10 cellular contexts compared by ENCODE assay signal in the genomic region with DNA sequence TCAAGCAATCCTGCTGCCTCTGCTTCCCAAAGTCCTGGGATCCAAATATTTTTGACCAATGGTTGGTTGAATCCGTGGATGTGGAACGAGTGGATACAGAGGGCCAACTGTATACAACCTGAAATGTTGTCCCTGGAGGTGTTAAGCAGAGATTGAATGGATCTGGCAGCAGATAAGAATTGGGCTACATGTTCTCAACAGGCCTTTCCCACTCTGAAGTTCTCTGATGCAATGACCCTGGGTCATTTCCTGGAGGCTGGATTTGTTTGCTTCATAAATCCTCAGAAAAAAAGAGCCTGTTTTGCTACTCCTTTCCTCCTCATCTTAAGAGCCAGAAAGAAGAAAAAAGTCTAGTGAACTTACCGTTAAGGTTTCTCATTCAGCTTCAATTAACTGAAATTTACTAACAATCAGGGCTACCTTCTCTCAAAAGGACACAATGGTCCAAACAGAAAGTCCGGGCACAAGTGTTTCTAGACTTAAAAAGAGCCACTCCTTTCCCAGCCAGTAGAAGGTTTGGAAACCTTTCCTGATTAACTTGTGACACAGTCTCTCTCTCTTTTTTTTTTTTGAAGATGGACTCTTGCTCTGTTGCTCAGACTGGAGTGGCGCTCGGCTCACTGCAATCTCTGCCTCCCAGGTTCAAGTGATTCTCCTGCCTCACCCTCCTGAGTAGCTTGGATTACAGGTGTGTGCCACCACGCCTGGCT. TPM values are rescaled to one million over a fixed set of nuclear protein-coding genes. Genes with fewer than 3 reads are reported as not detected.
DNase-seq lines count a peak whose midpoint lies in the region; ATAC-seq, FAIRE-seq and TF ChIP-seq lines count a peak whose summit lies in the region.
"Had no signal": no experiment of that assay in that cellular context is flagged by ENCODE, and none has a peak within 500 bp of the region (broad histone marks: within the 10 kb centered on the region; RNA-seq: fewer than 3 reads in every experiment).

No MANE protein-coding gene starts in this region.

- no peak overlapping the region for H3K4me3 ChIP-seq in MG63
- H3K4me3 ChIP-seq: K562 had no signal

- no peaks in the 10 kb centered on the region for H3K27me3 ChIP-seq in MG63

- TF ChIP-seq CTCF in activated CD8-positive, alpha-beta T cell treated with anti-CD3 and anti-CD28 coated beads for 36 hours (IDR thresholded peaks at IDR 0.05), result no peak

- CTCF ChIA-PET in activated CD8-positive, alpha-beta T cell treated with anti-CD3 and anti-CD28 coated beads for 36 hours (lab: Charles Lee), result interaction anchor here (1.2 to 1.5 kb wide), 2 partner anchors 41 to 193 kb away, joined by 3 read pairs; no protein-coding TSS in a partner anchor

- POLR2A ChIA-PET in activated CD8-positive, alpha-beta T cell treated with anti-CD3 and anti-CD28 coated beads for 36 hours (lab: Charles Lee), result interaction anchor here (0.6 to 2.1 kb wide), 3 partner anchors 10 to 121 kb away, joined by 3 to 7 read pairs (median 4); no protein-coding TSS in a partner anchor

- intact Hi-C loops in activated CD8-positive, alpha-beta T cell treated with anti-CD3 and anti-CD28 coated beads for 36 hours (cut with micrococcal nuclease), result loop anchor here (5.0 kb wide), 1 partner anchor 122 kb away; no protein-coding TSS in a partner anchor

- peaks cover 55% of the 10 kb centered on the region for H3K36me3 Mint-ChIP-seq in activated CD8-positive, alpha-beta T cell treated with anti-CD3 and anti-CD28 coated beads for 36 hours (ENCODE audit: low read depth)

- ATAC-seq in activated CD8-positive, alpha-beta T cell treated with anti-CD3 and anti-CD28 coated beads for 36 hours, result no peak
- peak; percentile 23 for ATAC-seq in esophagus mucosa
- no peak for ATAC-seq in HG03342 (IDR thresholded peaks at IDR 0.05; ENCODE audit: unreplicated experiment)
- no peak for ATAC-seq in GM19395 (IDR thresholded peaks at IDR 0.05; ENCODE audit: unreplicated experiment)
- ATAC-seq: K562 had no signal

- no peaks in the 10 kb centered on the region for H3K27me3 Mint-ChIP-seq in activated CD8-positive, alpha-beta T cell treated with anti-CD3 and anti-CD28 coated beads for 36 hours

- no peaks in the 10 kb centered on the region for H3K9me3 ChIP-seq in MG63

- H3K9me3 Mint-ChIP-seq in activated CD8-positive, alpha-beta T cell treated with anti-CD3 and anti-CD28 coated beads for 36 hours, result peaks cover 2% of the 10 kb centered on the region

- peaks cover 69% of the 10 kb centered on the region for H3K4me1 Mint-ChIP-seq in activated CD8-positive, alpha-beta T cell treated with anti-CD3 and anti-CD28 coated beads for 36 hours (ENCODE audit: low read depth)

- peak overlapping the region; percentile 87 for H3K4me3 Mint-ChIP-seq in activated CD8-positive, alpha-beta T cell treated with anti-CD3 and anti-CD28 coated beads for 36 hours

- no peaks in the 10 kb centered on the region for H3K36me3 ChIP-seq in MG63

- no peak for FAIRE-seq in RCC 7860 (lab: Jason Lieb, UNC)
- FAIRE-seq: K562 had no signal

- H3K27ac Mint-ChIP-seq in activated CD8-positive, alpha-beta T cell treated with anti-CD3 and anti-CD28 coated beads for 36 hours, result peak overlapping the region; percentile 87

- peak; percentile 45 for DNase-seq in HT-29 (ENCODE audit: low spot score)
- no peak for DNase-seq in activated CD8-positive, alpha-beta T cell treated with anti-CD3 and anti-CD28 coated beads for 36 hours
- peak; percentile 67 for DNase-seq in renal cortical epithelial cell (ENCODE audit: low read depth)
- no peak for DNase-seq in MG63
- DNase-seq in RCC 7860 (ENCODE audit: low spot score), result no peak
- DNase-seq: caudate nucleus had no signal

RNA-seq across cellular contexts. Expression of a gene that starts 6.5 kb away (rescaled TPM):
- 10.9 and 13.7 TPM in 2 replicates for total RNA-seq in HT-29 (2014; rRNA removed; shearing (Covaris generic))
- 10 to 100 TPM; 63.0 to 66.5 TPM for total RNA-seq in activated CD8-positive, alpha-beta T cell treated with anti-CD3 and anti-CD28 coated beads for 36 hours
- total RNA-seq in esophagus mucosa (30.2 TPM), renal cortical epithelial cell (12.0 and 36.7 TPM in 2 replicates)
- total RNA-seq in MG63 (2014; rRNA removed; shearing (Covaris generic); ENCODE audit: low replicate concordance), result 0.27 and 0.49 TPM in 2 replicates

Comparison
In these comparisons a context has a peak if more than half of its experiments do, and no peak if none do; other contexts are left out.
1. DNase-seq: peak in HT-29 (single experiment) and renal cortical epithelial cell (single experiment); none in activated CD8-positive, alpha-beta T cell treated with anti-CD3 and anti-CD28 coated beads for 36 hours (single experiment), MG63 (single experiment) and RCC 7860 (single experiment).